Comparison of ENCODE assay signal across 33 cellular contexts in genomic region chr6:129755787-129756186, GRCh38.
"Had no signal": no experiment of that assay in that cellular context is flagged by ENCODE, and none has a peak within 500 bp of the region (broad histone marks: within the 10 kb centered on the region; RNA-seq: fewer than 3 reads in every experiment).

No MANE protein-coding gene starts in this region.

- ATAC-seq: activated CD8-positive, alpha-beta memory T cell treated with anti-CD3 and anti-CD28 coated beads, Interleukin-2, amount 10 ng/mL, durations not matched to agents 7 days and 5 days; activated CD8-positive, alpha-beta T cell treated with anti-CD3 and anti-CD28 coated beads for 36 hours; activated naive CD8-positive, alpha-beta T cell treated with anti-CD3 and anti-CD28 coated beads, Interleukin-2, amount 50 U/mL, for 24 hours had no signal

- H3K9me3 Mint-ChIP-seq: activated B cell treated with CpG ODN at 0.5 μM for 24 hours; activated CD4-positive, alpha-beta memory T cell treated with anti-CD3 and anti-CD28 coated beads for 36 hours; activated CD4-positive, alpha-beta T cell treated with anti-CD3 and anti-CD28 coated beads, Interleukin-2, amount 10 ng/mL, durations not matched to agents 24 days and 14 days; activated CD8-positive, alpha-beta T cell treated with anti-CD3 and anti-CD28 coated beads for 36 hours; activated naive CD4-positive, alpha-beta T cell treated with anti-CD3 and anti-CD28 coated beads, Interleukin-2, amount 10 ng/mL, durations not matched to agents 7 days and 5 days; activated naive CD4-positive, alpha-beta T cell treated with anti-CD3 and anti-CD28 coated beads, Interleukin-2, amount 50 U/mL, for 24 hours; activated naive CD8-positive, alpha-beta T cell treated with anti-CD3 and anti-CD28 coated beads, Interleukin-2, amount 10 ng/mL, durations not matched to agents 7 days and 5 days; activated naive CD8-positive, alpha-beta T cell treated with anti-CD3 and anti-CD28 coated beads, Interleukin-2, amount 50 U/mL, for 24 hours; activated T-cell treated with anti-CD3 and anti-CD28 coated beads, Interleukin-2, amount 50 U/mL, for 24 hours; activated T-helper 2 cell treated with anti-CD3 and anti-CD28 coated beads, Interferon-gamma antibody, Interleukin-2, Interleukin-4, amounts not matched to agents 10 μg/mL and 5 μg/mL and 100 μg/mL, durations not matched to agents 14 hours and 24 hours and 36 hours; brain; T-helper 1 cell treated with Interleukin-12 subunit alpha and Interleukin-12 subunit beta and Interleukin-4 antibody, amounts not matched to agents 30 μg/mL and 1 μg/mL, for 36 hours; T-helper 2 cell treated with Interferon-gamma antibody and Interleukin-4, amounts not matched to agents 5 μg/mL and 100 μg/mL, for 36 hours had no signal

- H3K4me3 ChIP-seq: ascending aorta had no signal

- H3K27ac ChIP-seq: ascending aorta, VCaP had no signal

- H3K36me3 Mint-ChIP-seq: activated CD4-positive, alpha-beta memory T cell treated with anti-CD3 and anti-CD28 coated beads for 36 hours; activated CD8-positive, alpha-beta memory T cell treated with anti-CD3 and anti-CD28 coated beads, Interleukin-2, amount 10 ng/mL, durations not matched to agents 7 days and 5 days; activated naive CD4-positive, alpha-beta T cell treated with anti-CD3 and anti-CD28 coated beads, Interleukin-2, amount 10 ng/mL, durations not matched to agents 7 days and 5 days; activated naive CD4-positive, alpha-beta T cell treated with anti-CD3 and anti-CD28 coated beads, Interleukin-2, amount 50 U/mL, for 24 hours; activated naive CD8-positive, alpha-beta T cell; activated naive CD8-positive, alpha-beta T cell treated with anti-CD3 and anti-CD28 coated beads, Interleukin-2, amount 10 ng/mL, durations not matched to agents 7 days and 5 days; brain had no signal

- H3K4me3 Mint-ChIP-seq: activated B cell treated with CpG ODN at 0.5 μM for 24 hours; activated CD4-positive, alpha-beta memory T cell treated with anti-CD3 and anti-CD28 coated beads for 36 hours; activated CD4-positive, alpha-beta T cell treated with anti-CD3 and anti-CD28 coated beads, Interleukin-2, amount 10 ng/mL, durations not matched to agents 24 days and 14 days; activated CD8-positive, alpha-beta memory T cell treated with anti-CD3 and anti-CD28 coated beads, Interleukin-2, amount 10 ng/mL, durations not matched to agents 7 days and 5 days; activated CD8-positive, alpha-beta T cell treated with anti-CD3 and anti-CD28 coated beads for 36 hours; activated naive CD4-positive, alpha-beta T cell treated with anti-CD3 and anti-CD28 coated beads, Interleukin-2, amount 10 ng/mL, durations not matched to agents 7 days and 5 days; activated naive CD4-positive, alpha-beta T cell treated with anti-CD3 and anti-CD28 coated beads, Interleukin-2, amount 50 U/mL, for 24 hours; activated naive CD8-positive, alpha-beta T cell; activated naive CD8-positive, alpha-beta T cell treated with anti-CD3 and anti-CD28 coated beads, Interleukin-2, amount 10 ng/mL, durations not matched to agents 7 days and 5 days; activated naive CD8-positive, alpha-beta T cell treated with anti-CD3 and anti-CD28 coated beads, Interleukin-2, amount 50 U/mL, for 24 hours; activated T-cell treated with anti-CD3 and anti-CD28 coated beads, Interleukin-2, amount 50 U/mL, for 24 hours; brain; T-helper 1 cell treated with Interleukin-12 subunit alpha and Interleukin-12 subunit beta and Interleukin-4 antibody, amounts not matched to agents 30 μg/mL and 1 μg/mL, for 36 hours; T-helper 2 cell treated with Interferon-gamma antibody and Interleukin-4, amounts not matched to agents 5 μg/mL and 100 μg/mL, for 36 hours had no signal

- DNase-seq: activated B cell treated with CpG ODN at 0.5 μM for 24 hours; activated CD4-positive, alpha-beta memory T cell treated with anti-CD3 and anti-CD28 coated beads for 36 hours; activated CD4-positive, alpha-beta T cell treated with anti-CD3 and anti-CD28 coated beads for 4 hours; activated CD4-positive, alpha-beta T cell treated with anti-CD3 and anti-CD28 coated beads, Interleukin-2, amount 10 ng/mL, durations not matched to agents 24 days and 14 days; activated CD4-positive, alpha-beta T cell treated with anti-CD3 and anti-CD28 coated beads, Interleukin-2, amount 50 U/mL, for 1 hour; activated CD4-positive, alpha-beta T cell treated with anti-CD3 and anti-CD28 coated beads, Interleukin-2, amount 50 U/mL, for 4 hours; activated CD4-positive, CD25-positive, alpha-beta regulatory T cell treated with anti-CD3 and anti-CD28 coated beads, Interleukin-2, amount 50 U/mL, for 72 hours; activated CD8-positive, alpha-beta memory T cell treated with anti-CD3 and anti-CD28 coated beads for 24 hours; activated CD8-positive, alpha-beta memory T cell treated with anti-CD3 and anti-CD28 coated beads, Interleukin-2, amount 10 ng/mL, durations not matched to agents 7 days and 5 days; activated CD8-positive, alpha-beta memory T cell treated with anti-CD3 and anti-CD28 coated beads, Interleukin-2, amount 50 U/mL, for 48 hours; activated CD8-positive, alpha-beta T cell treated with anti-CD3 and anti-CD28 coated beads for 36 hours; activated effector memory CD4-positive, alpha-beta T cell treated with Interleukin-2 at 50 U/mL for 16 hours; activated gamma-delta T cell; activated naive CD4-positive, alpha-beta T cell treated with anti-CD3 and anti-CD28 coated beads, Interleukin-2, amount 10 ng/mL, durations not matched to agents 7 days and 5 days; activated naive CD4-positive, alpha-beta T cell treated with Interleukin-2 at 50 U/mL for 16 hours; activated naive CD8-positive, alpha-beta T cell treated with anti-CD3 and anti-CD28 coated beads, Interleukin-2, amount 10 ng/mL, durations not matched to agents 7 days and 5 days; activated naive CD8-positive, alpha-beta T cell treated with anti-CD3 and anti-CD28 coated beads, Interleukin-2, amount 50 U/mL, for 24 hours; activated T-cell treated with anti-CD3 and anti-CD28 coated beads, Interleukin-2, amount 50 U/mL, for 24 hours; activated T-cell treated with anti-CD3 and anti-CD28 coated beads, Interleukin-2, amount 50 U/mL, for 48 hours; amygdala; anterior cingulate cortex; central memory CD4-positive, alpha-beta T cell; T-helper 1 cell; T-helper 2 cell; T-helper 9 cell had no signal

- H3K27me3 Mint-ChIP-seq: activated B cell treated with CpG ODN at 0.5 μM for 24 hours; activated CD4-positive, alpha-beta memory T cell treated with anti-CD3 and anti-CD28 coated beads for 36 hours; activated CD8-positive, alpha-beta T cell treated with anti-CD3 and anti-CD28 coated beads for 36 hours; activated naive CD4-positive, alpha-beta T cell treated with anti-CD3 and anti-CD28 coated beads, Interleukin-2, amount 10 ng/mL, durations not matched to agents 7 days and 5 days; activated naive CD4-positive, alpha-beta T cell treated with anti-CD3 and anti-CD28 coated beads, Interleukin-2, amount 50 U/mL, for 24 hours; activated T-cell treated with anti-CD3 and anti-CD28 coated beads, Interleukin-2, amount 50 U/mL, for 24 hours; brain had no signal

- H3K27me3 ChIP-seq: ascending aorta had no signal

- H3K27ac Mint-ChIP-seq: activated B cell treated with CpG ODN at 0.5 μM for 24 hours; activated CD4-positive, alpha-beta memory T cell treated with anti-CD3 and anti-CD28 coated beads for 36 hours; activated CD4-positive, alpha-beta T cell treated with anti-CD3 and anti-CD28 coated beads, Interleukin-2, amount 10 ng/mL, durations not matched to agents 24 days and 14 days; activated CD8-positive, alpha-beta memory T cell treated with anti-CD3 and anti-CD28 coated beads, Interleukin-2, amount 10 ng/mL, durations not matched to agents 7 days and 5 days; activated CD8-positive, alpha-beta T cell treated with anti-CD3 and anti-CD28 coated beads for 36 hours; activated naive CD4-positive, alpha-beta T cell treated with anti-CD3 and anti-CD28 coated beads, Interleukin-2, amount 10 ng/mL, durations not matched to agents 7 days and 5 days; activated naive CD8-positive, alpha-beta T cell; activated naive CD8-positive, alpha-beta T cell treated with anti-CD3 and anti-CD28 coated beads, Interleukin-2, amount 10 ng/mL, durations not matched to agents 7 days and 5 days; activated naive CD8-positive, alpha-beta T cell treated with anti-CD3 and anti-CD28 coated beads, Interleukin-2, amount 50 U/mL, for 24 hours; activated T-cell treated with anti-CD3 and anti-CD28 coated beads, Interleukin-2, amount 50 U/mL, for 24 hours; activated T-helper 2 cell treated with anti-CD3 and anti-CD28 coated beads, Interferon-gamma antibody, Interleukin-2, Interleukin-4, amounts not matched to agents 10 μg/mL and 5 μg/mL and 100 μg/mL, durations not matched to agents 14 hours and 24 hours and 36 hours; brain; T-helper 1 cell treated with Interleukin-12 subunit alpha and Interleukin-12 subunit beta and Interleukin-4 antibody, amounts not matched to agents 30 μg/mL and 1 μg/mL, for 36 hours; T-helper 2 cell treated with Interferon-gamma antibody and Interleukin-4, amounts not matched to agents 5 μg/mL and 100 μg/mL, for 36 hours had no signal
